ENCODE assay signal across 23 cellular contexts in the genomic region with DNA sequence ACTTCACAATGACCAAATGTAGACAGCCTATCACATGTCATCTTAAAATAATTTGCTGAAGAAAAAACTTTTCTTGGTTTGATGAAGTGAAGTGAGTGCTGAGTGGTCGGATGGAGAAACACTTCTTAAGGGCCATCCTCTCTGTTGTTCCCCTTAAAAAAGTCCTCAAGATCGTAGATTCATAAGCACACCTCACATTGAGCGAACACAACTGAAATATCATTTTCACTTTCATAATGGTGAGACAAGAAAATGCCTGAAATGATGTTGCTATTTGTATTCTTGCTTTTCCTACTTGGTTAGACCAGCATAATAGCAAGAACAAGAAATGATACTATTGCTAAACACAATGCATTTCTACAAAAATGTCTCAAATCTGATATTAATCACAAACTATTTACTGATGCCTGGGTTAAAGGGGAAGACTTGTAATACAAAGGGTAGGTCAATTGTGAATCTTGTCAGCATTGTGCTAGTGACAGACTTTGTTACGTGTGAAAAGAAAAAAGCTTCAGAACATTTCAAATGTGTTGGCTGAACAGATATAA.
DNase-seq lines count a peak whose midpoint lies in the region; ATAC-seq lines count a peak whose summit lies in the region.
"Had no signal": no experiment of that assay in that cellular context is flagged by ENCODE, and none has a peak within 500 bp of the region (broad histone marks: within the 10 kb centered on the region; RNA-seq: fewer than 3 reads in every experiment).

No MANE protein-coding gene starts in this region.

- no peak overlapping the region for H3K27ac ChIP-seq in naive thymus-derived CD4-positive, alpha-beta T cell (ENCODE audit: low read depth, low read length)
- H3K27ac ChIP-seq: BLaER1 treated with 17β-estradiol and CSF1 and Interleukin-3, amounts not matched to agents 10 nM and 100 nM; GM23248; SJCRH30 had no signal

- DNase-seq in activated naive CD4-positive, alpha-beta T cell treated with anti-CD3 and anti-CD28 coated beads, Interleukin-2, amount 50 U/mL, for 16 hours, result no peak
- DNase-seq in activated CD4-positive, alpha-beta memory T cell treated with anti-CD3 and anti-CD28 coated beads for 36 hours, result no peak
- DNase-seq in naive thymus-derived CD4-positive, alpha-beta T cell, result no peak
- DNase-seq: ACHN; Caco-2; CD4-positive, alpha-beta memory T cell; DND-41; GM23248; HCEC 1CT; NCI-H1092; NCI-H1436; NCI-H1930; NCI-H2227 treated with DMSO at 0.1 percent for 48 hours; NCI-H510A; NK-92 treated with Interleukin-12 subunit alpha and Interleukin-12 subunit beta, amount 100 ng/mL, for 24 hours; SJCRH30; T-helper 1 cell had no signal

- H3K27me3 ChIP-seq in naive thymus-derived CD4-positive, alpha-beta T cell (ENCODE audit: control insufficient read depth in 2 of 2, insufficient read depth in 2 of 2, low read length in 2 of 2), result no peaks in the 10 kb centered on the region
- H3K27me3 ChIP-seq: BLaER1 treated with 17β-estradiol and CSF1 and Interleukin-3, amounts not matched to agents 10 nM and 100 nM; SJCRH30 had no signal

- H3K4me3 Mint-ChIP-seq in activated T-helper 17 cell treated with anti-CD3 and anti-CD28 coated beads, Interleukin-2, amount 50 U/mL, for 72 hours, result no peak overlapping the region
- H3K4me3 Mint-ChIP-seq in activated CD4-positive, alpha-beta memory T cell treated with anti-CD3 and anti-CD28 coated beads for 36 hours, result no peak overlapping the region
- no peak overlapping the region for H3K4me3 Mint-ChIP-seq in naive thymus-derived CD4-positive, alpha-beta T cell
- H3K4me3 Mint-ChIP-seq: CD4-positive, alpha-beta memory T cell had no signal

- no peaks in the 10 kb centered on the region for H3K36me3 Mint-ChIP-seq in activated T-helper 17 cell treated with anti-CD3 and anti-CD28 coated beads, Interleukin-2, amount 50 U/mL, for 72 hours (ENCODE audit: low read depth)
- H3K36me3 Mint-ChIP-seq in activated CD4-positive, alpha-beta memory T cell treated with anti-CD3 and anti-CD28 coated beads for 36 hours, result no peaks in the 10 kb centered on the region
- no peaks in the 10 kb centered on the region for H3K36me3 Mint-ChIP-seq in naive thymus-derived CD4-positive, alpha-beta T cell
- H3K36me3 Mint-ChIP-seq: CD4-positive, alpha-beta memory T cell had no signal

- H3K9me3 ChIP-seq in naive thymus-derived CD4-positive, alpha-beta T cell (ENCODE audit: control insufficient read depth in 2 of 3, low read length in 3 of 3), result no peaks in the 10 kb centered on the region
- H3K9me3 ChIP-seq: BLaER1 treated with 17β-estradiol and CSF1 and Interleukin-3, amounts not matched to agents 10 nM and 100 nM; Caco-2; SJCRH30 had no signal

- ATAC-seq in GM18520 (IDR thresholded peaks at IDR 0.05; ENCODE audit: unreplicated experiment) (peak; percentile 84), GM18868 (IDR thresholded peaks at IDR 0.05; ENCODE audit: unreplicated experiment) (peak; percentile 50), HG03432 (IDR thresholded peaks at IDR 0.05; ENCODE audit: unreplicated experiment) (peak; percentile 70)
- ATAC-seq in activated T-helper 17 cell treated with anti-CD3 and anti-CD28 coated beads, Interleukin-2, amount 50 U/mL, for 72 hours (replicated peaks), result peak; percentile 44
- no peak for ATAC-seq in naive thymus-derived CD4-positive, alpha-beta T cell
- ATAC-seq: K562 had no signal

- no peak overlapping the region for H3K27ac Mint-ChIP-seq in activated T-helper 17 cell treated with anti-CD3 and anti-CD28 coated beads, Interleukin-2, amount 50 U/mL, for 72 hours
- no peak overlapping the region for H3K27ac Mint-ChIP-seq in activated CD4-positive, alpha-beta memory T cell treated with anti-CD3 and anti-CD28 coated beads for 36 hours
- H3K27ac Mint-ChIP-seq in naive thymus-derived CD4-positive, alpha-beta T cell, result no peak overlapping the region
- H3K27ac Mint-ChIP-seq: CD4-positive, alpha-beta memory T cell had no signal

- no peaks in the 10 kb centered on the region for H3K9me3 Mint-ChIP-seq in activated T-helper 17 cell treated with anti-CD3 and anti-CD28 coated beads, Interleukin-2, amount 50 U/mL, for 72 hours
- no peaks in the 10 kb centered on the region for H3K9me3 Mint-ChIP-seq in activated CD4-positive, alpha-beta memory T cell treated with anti-CD3 and anti-CD28 coated beads for 36 hours
- peaks cover 0 to 5% (median 0%) of the 10 kb centered on the region in 11 donors for H3K9me3 Mint-ChIP-seq in naive thymus-derived CD4-positive, alpha-beta T cell

- POLR2A ChIA-PET in activated CD4-positive, alpha-beta memory T cell treated with anti-CD3 and anti-CD28 coated beads for 36 hours (lab: Charles Lee), result no interaction called here
- POLR2A ChIA-PET in naive thymus-derived CD4-positive, alpha-beta T cell (lab: Charles Lee), result no interaction called here

- intact Hi-C loops in activated CD4-positive, alpha-beta memory T cell treated with anti-CD3 and anti-CD28 coated beads for 36 hours (cut with micrococcal nuclease), result no loop called here
- intact Hi-C loops in naive thymus-derived CD4-positive, alpha-beta T cell (cut with micrococcal nuclease), result no loop called here

- no peaks in the 10 kb centered on the region for H3K4me1 ChIP-seq in naive thymus-derived CD4-positive, alpha-beta T cell (ENCODE audit: control insufficient read depth in 2 of 2, insufficient read depth in 2 of 2, low read length in 2 of 2)
- H3K4me1 ChIP-seq: BLaER1 treated with 17β-estradiol and CSF1 and Interleukin-3, amounts not matched to agents 10 nM and 100 nM; Caco-2; SJCRH30 had no signal

- no peaks in the 10 kb centered on the region for H3K36me3 ChIP-seq in naive thymus-derived CD4-positive, alpha-beta T cell (ENCODE audit: control insufficient read depth in 2 of 3, insufficient read depth in 3 of 3, low read length in 3 of 3)
- H3K36me3 ChIP-seq: BLaER1 treated with 17β-estradiol and CSF1 and Interleukin-3, amounts not matched to agents 10 nM and 100 nM; SJCRH30 had no signal

- H3K27me3 Mint-ChIP-seq in activated T-helper 17 cell treated with anti-CD3 and anti-CD28 coated beads, Interleukin-2, amount 50 U/mL, for 72 hours, result peaks cover 3% of the 10 kb centered on the region
- no peaks in the 10 kb centered on the region for H3K27me3 Mint-ChIP-seq in activated CD4-positive, alpha-beta memory T cell treated with anti-CD3 and anti-CD28 coated beads for 36 hours
- H3K27me3 Mint-ChIP-seq in naive thymus-derived CD4-positive, alpha-beta T cell, result no peaks in the 10 kb centered on the region
- H3K27me3 Mint-ChIP-seq: CD4-positive, alpha-beta memory T cell had no signal

- H3K4me3 ChIP-seq in naive thymus-derived CD4-positive, alpha-beta T cell (ENCODE audit: low read length), result no peak overlapping the region
- H3K4me3 ChIP-seq: BLaER1 treated with 17β-estradiol and CSF1 and Interleukin-3, amounts not matched to agents 10 nM and 100 nM; GM23248; K562; SJCRH30 had no signal

- H3K4me1 Mint-ChIP-seq in activated T-helper 17 cell treated with anti-CD3 and anti-CD28 coated beads, Interleukin-2, amount 50 U/mL, for 72 hours, result no peaks in the 10 kb centered on the region
- H3K4me1 Mint-ChIP-seq in activated CD4-positive, alpha-beta memory T cell treated with anti-CD3 and anti-CD28 coated beads for 36 hours (ENCODE audit: low read depth), result peaks cover 3% of the 10 kb centered on the region
- H3K4me1 Mint-ChIP-seq in naive thymus-derived CD4-positive, alpha-beta T cell, result no peaks in the 10 kb centered on the region

- CTCF ChIA-PET in activated CD4-positive, alpha-beta memory T cell treated with anti-CD3 and anti-CD28 coated beads for 36 hours (lab: Charles Lee), result no interaction called here
- CTCF ChIA-PET in naive thymus-derived CD4-positive, alpha-beta T cell (lab: Charles Lee), result no interaction called here
